In the genomic region with DNA sequence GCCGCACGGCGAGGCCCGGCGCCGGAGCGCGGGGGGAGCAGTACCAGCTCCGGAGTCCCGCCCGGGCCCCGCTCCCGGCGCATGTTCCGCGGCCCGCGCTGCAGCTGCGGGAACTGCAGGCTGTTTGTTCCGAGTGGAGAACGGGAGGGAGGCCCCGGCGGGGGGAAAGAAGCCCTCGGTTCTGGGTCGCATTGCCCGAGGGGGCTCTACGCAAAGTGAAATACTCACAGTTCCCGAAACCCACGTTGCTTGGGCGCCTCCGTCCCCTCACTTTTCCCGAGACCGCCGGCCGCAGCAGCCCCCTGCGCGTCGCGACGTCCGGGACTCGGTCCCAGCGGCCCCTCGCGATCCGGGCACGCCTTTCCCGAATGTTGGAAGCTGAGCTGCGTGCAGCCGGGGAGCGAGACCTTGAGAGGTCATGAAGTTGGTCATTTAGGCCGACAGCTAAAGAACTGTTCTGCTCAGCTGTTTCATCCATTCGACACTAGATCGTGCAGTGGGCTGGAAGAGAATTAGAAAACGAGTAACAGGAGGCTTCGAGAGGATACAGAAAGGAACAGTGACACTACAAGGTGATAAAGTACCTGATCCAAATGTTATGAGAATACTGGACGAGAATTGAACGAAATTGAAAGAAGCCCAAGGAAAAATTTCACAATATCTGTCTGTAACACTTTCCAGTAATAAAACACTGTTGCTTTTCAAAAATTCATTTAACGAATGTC, we compare ENCODE assay signal across 8 cellular contexts. TPM values are rescaled to one million over a fixed set of nuclear protein-coding genes. Genes with fewer than 3 reads are reported as not detected.
DNase-seq lines count a peak whose midpoint lies in the region; ATAC-seq, FAIRE-seq and TF ChIP-seq lines count a peak whose summit lies in the region.

No MANE protein-coding gene starts in this region.

- DNase-seq in A549 (ENCODE audit: low read depth in 1 of 2, low spot score in 1 of 2): peak; percentile 36 to 68
- DNase-seq in ELR (ENCODE audit: low read depth): peak; percentile 60
- peak; percentile 45 for DNase-seq in RKO (ENCODE audit: low spot score)
- peak; percentile 39 for DNase-seq in dedifferentiated amniotic fluid mesenchymal stem cell (ENCODE audit: extremely low spot score)
- DNase-seq in lung microvascular endothelial cell (ENCODE audit: low read depth in 2 of 2): peak; percentile 16 to 68
- no peak for DNase-seq in thoracic aorta (ENCODE audit: low spot score)
- DNase-seq in NCI-H2081 treated with DMSO at 0.1 percent for 48 hours (lab: John Stamatoyannopoulos, UW): no peak

- TF ChIP-seq POLR2A in A549 (IDR thresholded peaks at IDR 0.05; ENCODE audit: low read length): peak; percentile 2; the same call in 1 of the 2 replicates

- no peaks in the 10 kb centered on the region for H3K27me3 ChIP-seq in thoracic aorta (replicated peaks; ENCODE audit: insufficient read depth)

- FAIRE-seq in A549 (lab: Jason Lieb, UNC): no peak

- TF ChIP-seq EP300 in A549 (IDR thresholded peaks at IDR 0.05): no peak

- H3K4me3 ChIP-seq in A549 (peak overlapping the region; percentile 97), thoracic aorta (peak overlapping the region; percentile 99)

- H3K4me2 ChIP-seq in A549: peak overlapping the region; percentile 79

- POLR2A ChIA-PET in A549 (lab: Yijun Ruan, JAX): interaction anchor here (0.5 to 1.2 kb wide), 7 partner anchors 8 to 181 kb away, joined by 3 to 9 read pairs (median 4); a partner anchor contains a TSS

- TF ChIP-seq CTCF in A549 (IDR thresholded peaks at IDR 0.05) (no peak), thoracic aorta (IDR thresholded peaks at IDR 0.05) (peak; percentile 23)

- peak overlapping the region; percentile 96 for H3K27ac ChIP-seq in A549
- H3K27ac ChIP-seq in thoracic aorta: peak overlapping the region; percentile 28 to 54

- no peaks in the 10 kb centered on the region for H3K36me3 ChIP-seq in thoracic aorta

- peaks cover 20% of the 10 kb centered on the region for H3K4me1 ChIP-seq in A549
- H3K4me1 ChIP-seq in thoracic aorta (ENCODE audit: control insufficient read depth in 1 of 2, low read depth in 2 of 2): peaks cover 3 to 20% of the 10 kb centered on the region in 2 donors

- H3K9me3 ChIP-seq in A549 (no peaks in the 10 kb centered on the region), thoracic aorta (no peaks in the 10 kb centered on the region)

- TF ChIP-seq RAD21 in A549 (conservative IDR thresholded peaks at IDR 0.05 in 1 of 2, IDR thresholded peaks at IDR 0.05 in 1 of 2): no peak

- ATAC-seq in A549 (peak; percentile 75 to 86), HG03066 (IDR thresholded peaks at IDR 0.05; ENCODE audit: low read depth, unreplicated experiment) (peak; percentile 4), thoracic aorta (ENCODE audit: insufficient number of reproducible peaks, low FRiP score, low read depth) (no peak)

- CTCF ChIA-PET in A549 (lab: Yijun Ruan, JAX): interaction anchor here (0.6 to 3.2 kb wide), 11 partner anchors 9 to 187 kb away, joined by 3 to 17 read pairs (median 4); a partner anchor contains a TSS

- WGBS in A549 (ENCODE audit: missing lambda C conversion rate): 7% methylated on average over 30 of the region's 59 CpGs

TF ChIP-seq in A549, 52 proteins besides CTCF, POLR2A, EP300 and RAD21:
- TF ChIP-seq, protein P1, sequence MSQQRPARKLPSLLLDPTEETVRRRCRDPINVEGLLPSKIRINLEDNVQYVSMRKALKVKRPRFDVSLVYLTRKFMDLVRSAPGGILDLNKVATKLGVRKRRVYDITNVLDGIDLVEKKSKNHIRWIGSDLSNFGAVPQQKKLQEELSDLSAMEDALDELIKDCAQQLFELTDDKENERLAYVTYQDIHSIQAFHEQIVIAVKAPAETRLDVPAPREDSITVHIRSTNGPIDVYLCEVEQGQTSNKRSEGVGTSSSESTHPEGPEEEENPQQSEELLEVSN (IDR thresholded peaks at IDR 0.05; ENCODE audit: borderline replicate concordance, low read depth): peak; percentile 75
- TF ChIP-seq, protein P2, sequence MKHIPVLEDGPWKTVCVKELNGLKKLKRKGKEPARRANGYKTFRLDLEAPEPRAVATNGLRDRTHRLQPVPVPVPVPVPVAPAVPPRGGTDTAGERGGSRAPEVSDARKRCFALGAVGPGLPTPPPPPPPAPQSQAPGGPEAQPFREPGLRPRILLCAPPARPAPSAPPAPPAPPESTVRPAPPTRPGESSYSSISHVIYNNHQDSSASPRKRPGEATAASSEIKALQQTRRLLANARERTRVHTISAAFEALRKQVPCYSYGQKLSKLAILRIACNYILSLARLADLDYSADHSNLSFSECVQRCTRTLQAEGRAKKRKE (CRISPR knock-in tag; IDR thresholded peaks at IDR 0.05; ENCODE audit: low read depth): no peak
- TF ChIP-seq, protein P3, sequence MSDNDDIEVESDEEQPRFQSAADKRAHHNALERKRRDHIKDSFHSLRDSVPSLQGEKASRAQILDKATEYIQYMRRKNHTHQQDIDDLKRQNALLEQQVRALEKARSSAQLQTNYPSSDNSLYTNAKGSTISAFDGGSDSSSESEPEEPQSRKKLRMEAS (IDR thresholded peaks at IDR 0.05): peak; percentile 62; the same call in 1 of the 2 replicates
- TF ChIP-seq BHLHE40 (IDR thresholded peaks at IDR 0.05; ENCODE audit: low read depth, low read length) (no peak), HOXB5 (CRISPR knock-in tag; IDR thresholded peaks at IDR 0.05) (no peak), MYC (IDR thresholded peaks at IDR 0.05; ENCODE audit: borderline replicate concordance, low read length) (peak; percentile 44; the same call in 1 of the 2 replicates), RCOR1 (IDR thresholded peaks at IDR 0.05; ENCODE audit: low read depth, low read length) (no peak), RNF2 (IDR thresholded peaks at IDR 0.05; ENCODE audit: borderline replicate concordance, low read depth) (0 out of 2 replicates have a peak, but pooled peaks have one; percentile 38), HDAC2 (IDR thresholded peaks at IDR 0.05) (no peak), MAFK (IDR thresholded peaks at IDR 0.05; ENCODE audit: partially characterized antibody) (no peak), POLR2AphosphoS2 (conservative IDR thresholded peaks at IDR 0.05; ENCODE audit: low read length) (no peak), ZSCAN20 (CRISPR knock-in tag; IDR thresholded peaks at IDR 0.05) (no peak), KDM5A (IDR thresholded peaks at IDR 0.05) (no peak), ZC3H11A (IDR thresholded peaks at IDR 0.05) (no peak)
- TF ChIP-seq, protein P4, sequence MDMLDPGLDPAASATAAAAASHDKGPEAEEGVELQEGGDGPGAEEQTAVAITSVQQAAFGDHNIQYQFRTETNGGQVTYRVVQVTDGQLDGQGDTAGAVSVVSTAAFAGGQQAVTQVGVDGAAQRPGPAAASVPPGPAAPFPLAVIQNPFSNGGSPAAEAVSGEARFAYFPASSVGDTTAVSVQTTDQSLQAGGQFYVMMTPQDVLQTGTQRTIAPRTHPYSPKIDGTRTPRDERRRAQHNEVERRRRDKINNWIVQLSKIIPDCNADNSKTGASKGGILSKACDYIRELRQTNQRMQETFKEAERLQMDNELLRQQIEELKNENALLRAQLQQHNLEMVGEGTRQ (IDR thresholded peaks at IDR 0.05): no peak
- TF ChIP-seq, protein P5, sequence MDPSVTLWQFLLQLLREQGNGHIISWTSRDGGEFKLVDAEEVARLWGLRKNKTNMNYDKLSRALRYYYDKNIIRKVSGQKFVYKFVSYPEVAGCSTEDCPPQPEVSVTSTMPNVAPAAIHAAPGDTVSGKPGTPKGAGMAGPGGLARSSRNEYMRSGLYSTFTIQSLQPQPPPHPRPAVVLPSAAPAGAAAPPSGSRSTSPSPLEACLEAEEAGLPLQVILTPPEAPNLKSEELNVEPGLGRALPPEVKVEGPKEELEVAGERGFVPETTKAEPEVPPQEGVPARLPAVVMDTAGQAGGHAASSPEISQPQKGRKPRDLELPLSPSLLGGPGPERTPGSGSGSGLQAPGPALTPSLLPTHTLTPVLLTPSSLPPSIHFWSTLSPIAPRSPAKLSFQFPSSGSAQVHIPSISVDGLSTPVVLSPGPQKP (IDR thresholded peaks at IDR 0.05; ENCODE audit: low read depth, low read length): no peak

RNA-seq across cellular contexts. Expression of a gene that starts 0.6 kb away (rescaled TPM):
- polyA plus RNA-seq in A549 (2011; rRNA removed) (10.9 and 14.7 TPM in 2 replicates), A549 (2017; fragmentation: RNase III; extraction: RNeasy Plus Mini Kit Qiagen cat#74134 plus additional on column Dnase treatment) (7.9 to 9.0 TPM (median 8.3 TPM) in 3 replicates)
- 3.4 TPM in 2 replicates for polyA plus RNA-seq in A549 (2012; cell fraction: cytosol; rRNA removed)
- 1.9 and 3.1 TPM in 2 replicates for polyA plus RNA-seq in A549 (2012; cell fraction: nucleus; rRNA removed)
- 3.8 and 4.4 TPM in 2 replicates for polyA minus RNA-seq in A549 (2011; rRNA and poly(A)+ RNA removed)
- total RNA-seq in lung microvascular endothelial cell (3.0 and 3.7 TPM in 2 replicates), thoracic aorta (1 to 10 TPM; 1.3 to 1.6 TPM)

Comparison
In these comparisons a context has a peak if more than half of its experiments do, and no peak if none do; other contexts are left out.
1. DNase-seq: peak in A549 (2 of 2), ELR (single experiment), RKO (single experiment), dedifferentiated amniotic fluid mesenchymal stem cell (single experiment) and lung microvascular endothelial cell (2 of 2); none in thoracic aorta (single experiment) and NCI-H2081 treated with DMSO at 0.1 percent for 48 hours (single experiment).